Comparison of ENCODE assay signal across 8 cellular contexts in the genomic region with DNA sequence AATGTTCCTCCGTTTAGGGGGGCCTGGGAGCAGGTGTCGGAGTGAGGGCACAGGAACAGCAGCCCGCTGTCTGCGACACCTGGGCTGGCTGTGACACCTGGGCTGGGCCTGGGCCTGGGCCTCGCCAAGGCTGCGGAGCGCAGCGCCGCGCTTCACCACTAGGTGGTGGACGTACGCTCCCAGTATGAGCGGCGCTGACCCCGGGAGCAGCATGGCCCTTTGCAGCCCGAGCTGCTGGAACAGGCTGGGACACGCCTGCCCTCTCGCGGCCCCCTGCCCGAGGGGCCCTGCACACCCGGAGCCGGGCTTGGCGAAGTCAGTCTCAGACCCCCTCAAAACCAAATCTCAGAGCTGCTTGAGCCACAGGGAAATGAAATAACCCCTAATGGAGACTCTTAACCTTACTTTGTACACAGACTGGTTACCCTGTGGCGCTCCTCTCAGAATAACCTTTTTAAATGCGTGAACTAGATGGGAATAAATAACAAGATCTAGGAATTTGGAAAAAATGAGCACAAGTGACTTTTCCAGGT. TPM values are rescaled to one million over a fixed set of nuclear protein-coding genes. Genes with fewer than 3 reads are reported as not detected.
DNase-seq lines count a peak whose midpoint lies in the region; ATAC-seq, FAIRE-seq and TF ChIP-seq lines count a peak whose summit lies in the region.

No MANE protein-coding gene starts in this region.

- H3K36me3 ChIP-seq in neural cell (ENCODE audit: insufficient read depth, low read length): no peaks in the 10 kb centered on the region

- no peak overlapping the region for H3K9ac ChIP-seq in neural cell (ENCODE audit: low read length)

- no peak overlapping the region for H3K27ac ChIP-seq in neural cell (ENCODE audit: low read length)

- no peaks in the 10 kb centered on the region for H4K20me1 ChIP-seq in neural cell (ENCODE audit: insufficient read depth)

- no peaks in the 10 kb centered on the region for H3K27me3 ChIP-seq in neural cell (ENCODE audit: insufficient read depth, low read depth, low read length)

- no peaks in the 10 kb centered on the region for H3K9me2 ChIP-seq in neural cell (ENCODE audit: insufficient read depth, low read length)

- no peaks in the 10 kb centered on the region for H3K9me3 ChIP-seq in neural cell (ENCODE audit: low read length)

- FAIRE-seq in RCC 7860 (lab: Jason Lieb, UNC): no peak

- no peak overlapping the region for H3K4me2 ChIP-seq in neural cell (ENCODE audit: low read length)

- peak; percentile 97 for ATAC-seq in GM21528 (IDR thresholded peaks at IDR 0.05; ENCODE audit: low FRiP score, unreplicated experiment)

- no peaks in the 10 kb centered on the region for H3K79me2 ChIP-seq in neural cell (replicated peaks; ENCODE audit: insufficient read depth, low read length)

- peak; percentile 91 for TF ChIP-seq CTCF in fibroblast of pulmonary artery (IDR thresholded peaks at IDR 0.05; ENCODE audit: low read length, missing control alignments)
- peak; percentile 73 for TF ChIP-seq CTCF in neural cell (IDR thresholded peaks at IDR 0.05; ENCODE audit: poor library complexity, severe bottlenecking)

- H3K4me3 ChIP-seq in fibroblast of pulmonary artery (replicated peaks; ENCODE audit: low read depth, low read length) (no peak overlapping the region), neural cell (ENCODE audit: low read length) (no peak overlapping the region)

- TF ChIP-seq RAD21 in neural cell (conservative IDR thresholded peaks at IDR 0.05): peak; percentile 48

- no peaks in the 10 kb centered on the region for H3F3A ChIP-seq in neural cell (ENCODE audit: insufficient read depth, low read length, poor library complexity, severe bottlenecking)

- no peak overlapping the region for H2AFZ ChIP-seq in neural cell (ENCODE audit: low read depth, low read length)

- DNase-seq in DMS53 (lab: John Stamatoyannopoulos, UW) (peak; percentile 87), HUDEP-2 (lab: John Stamatoyannopoulos, UW; ENCODE audit: unreplicated experiment in 76 of 76) (peak in 64 of 76 experiments; percentile 5 to 75 (median 48)), RCC 7860 (ENCODE audit: low spot score) (peak; percentile 48), activated T-helper 1 cell treated with Interleukin-2 at 50 U/mL for 16 hours (ENCODE audit: low read depth) (peak; percentile 49), fibroblast of pulmonary artery (ENCODE audit: low read depth) (peak; percentile 64)
- DNase-seq in stimulated activated naive CD4-positive, alpha-beta T cell treated with Interleukin-2 at 50 U/mL for 16 hours (lab: John Stamatoyannopoulos, UW): peak; percentile 60

- no peak for TF ChIP-seq EP300 in neural cell (conservative IDR thresholded peaks at IDR 0.05; ENCODE audit: poor library complexity, severe bottlenecking)

TF ChIP-seq in neural cell, 6 proteins besides CTCF, POLR2A, EP300 and RAD21:
- TF ChIP-seq MXI1 (conservative IDR thresholded peaks at IDR 0.05; ENCODE audit: poor library complexity, severe bottlenecking) (no peak), SMC3 (conservative IDR thresholded peaks at IDR 0.05; ENCODE audit: poor library complexity) (peak; percentile 58), EZH2 (IDR thresholded peaks at IDR 0.05; ENCODE audit: borderline replicate concordance, insufficient read depth, low read length, poor library complexity, severe bottlenecking) (no peak)
TF ChIP-seq in neural cell: peak in this region for 1.

RNA-seq across cellular contexts. Expression of a gene that starts 38.6 kb away (rescaled TPM):
- polyA plus RNA-seq in neural cell: not detected in 2 replicates
- polyA minus RNA-seq in neural cell: not detected in 2 replicates
